In the genomic region with DNA sequence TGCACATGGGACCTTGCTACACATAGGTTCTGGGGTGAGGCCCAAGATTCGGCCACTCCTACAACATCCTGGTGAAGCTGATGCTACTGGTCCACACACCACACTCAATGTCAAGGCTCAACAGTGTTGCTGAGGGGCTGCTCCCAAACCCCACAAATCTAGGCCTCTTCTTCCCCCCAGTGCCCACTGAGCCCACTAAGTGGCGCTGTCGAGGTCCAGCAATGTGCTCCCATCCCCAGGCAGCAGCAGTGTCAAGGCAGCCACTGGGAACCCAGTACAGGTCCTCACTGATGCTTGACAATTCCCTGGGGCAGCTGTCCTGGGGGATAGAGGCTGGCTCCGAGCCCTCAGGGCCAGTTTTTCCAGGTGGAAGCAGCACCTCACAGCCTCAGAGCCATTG, we compare ENCODE assay signal across 9 cellular contexts. TPM values are rescaled to one million over a fixed set of nuclear protein-coding genes. Genes with fewer than 3 reads are reported as not detected.
DNase-seq lines count a peak whose midpoint lies in the region; ATAC-seq and TF ChIP-seq lines count a peak whose summit lies in the region.
"Had no signal": no experiment of that assay in that cellular context is flagged by ENCODE, and none has a peak within 500 bp of the region (broad histone marks: within the 10 kb centered on the region; RNA-seq: fewer than 3 reads in every experiment).

No MANE protein-coding gene starts in this region.

- peak; percentile 40 for TF ChIP-seq CTCF in AG09319 (IDR thresholded peaks at IDR 0.05; ENCODE audit: low read depth, low read length)
- peak; percentile 68 for TF ChIP-seq CTCF in GM12872 (IDR thresholded peaks at IDR 0.05; ENCODE audit: insufficient read depth, low read depth, low read length)
- peak; percentile 69 for TF ChIP-seq CTCF in PC-3 (conservative IDR thresholded peaks at IDR 0.05; ENCODE audit: low read depth, low read length)
- TF ChIP-seq CTCF in epithelial cell of proximal tubule (conservative IDR thresholded peaks at IDR 0.05; ENCODE audit: low read depth, low read length): peak; percentile 51
- no peak for TF ChIP-seq CTCF in upper lobe of right lung (IDR thresholded peaks at IDR 0.05)

- no peak for DNase-seq in AG09319 (ENCODE audit: extremely low read depth, low read depth)
- peak; percentile 45 for DNase-seq in PC-3
- DNase-seq in epithelial cell of proximal tubule (ENCODE audit: low read depth): no peak
- DNase-seq in hippocampal formation (lab: John Stamatoyannopoulos, UW): no peak
- no peak for DNase-seq in upper lobe of right lung
- DNase-seq: testis had no signal

- no peak overlapping the region for H3K4me3 ChIP-seq in PC-3 (ENCODE audit: low read length)
- no peak overlapping the region for H3K4me3 ChIP-seq in epithelial cell of proximal tubule (ENCODE audit: low read depth, low read length)
- no peak overlapping the region for H3K4me3 ChIP-seq in upper lobe of right lung
- H3K4me3 ChIP-seq: testis had no signal

- H3K36me3 ChIP-seq in PC-3 (ENCODE audit: low read depth, low read length): no peaks in the 10 kb centered on the region
- no peaks in the 10 kb centered on the region for H3K36me3 ChIP-seq in upper lobe of right lung

- no peak overlapping the region for H3K9ac ChIP-seq in PC-3 (ENCODE audit: low read length)

- no peaks in the 10 kb centered on the region for H4K20me1 ChIP-seq in PC-3 (ENCODE audit: low read length)

- H3K4me1 ChIP-seq in PC-3 (ENCODE audit: insufficient read depth, low read length) (no peaks in the 10 kb centered on the region), upper lobe of right lung (no peaks in the 10 kb centered on the region)
- H3K4me1 ChIP-seq: testis had no signal

- no peaks in the 10 kb centered on the region for H3K79me2 ChIP-seq in PC-3 (ENCODE audit: low read length)

- CTCF ChIA-PET in PC-3 (lab: Charles Lee): no interaction called here

- no peak overlapping the region for H3K4me2 ChIP-seq in PC-3 (ENCODE audit: low read length)

- BruUV-seq in PC-3 (replicated peaks; lab: Mats Ljungman, UMichigan): no TSS peak

- H3K27me3 ChIP-seq in PC-3 (ENCODE audit: low read length) (peaks cover 36% of the 10 kb centered on the region), upper lobe of right lung (peaks cover 6% of the 10 kb centered on the region)
- H3K27me3 ChIP-seq: testis had no signal

- no peak overlapping the region for H2AFZ ChIP-seq in PC-3 (ENCODE audit: low read length)

- no peaks in the 10 kb centered on the region for H3F3A ChIP-seq in PC-3 (ENCODE audit: low read length, unreplicated experiment)

- no peaks in the 10 kb centered on the region for H3K9me2 ChIP-seq in PC-3 (replicated peaks; ENCODE audit: low read length)

- H3K27ac ChIP-seq in PC-3 (ENCODE audit: low read length): no peak overlapping the region
- no peak overlapping the region for H3K27ac ChIP-seq in upper lobe of right lung
- H3K27ac ChIP-seq: testis had no signal

- intact Hi-C loops in PC-3 (cut with micrococcal nuclease): no loop called here
- intact Hi-C loops in upper lobe of right lung (cut with DNase I): no loop called here

- ATAC-seq in PC-3 (peak; percentile 59; the same call in 1 of the 2 replicates), GM19328 (IDR thresholded peaks at IDR 0.05; ENCODE audit: unreplicated experiment) (no peak), GM21390 (IDR thresholded peaks at IDR 0.05; ENCODE audit: unreplicated experiment) (no peak), upper lobe of right lung (no peak)

- H3K9me3 ChIP-seq in PC-3 (ENCODE audit: low read length): no peaks in the 10 kb centered on the region
- no peaks in the 10 kb centered on the region for H3K9me3 ChIP-seq in upper lobe of right lung
- H3K9me3 ChIP-seq: testis had no signal

- POLR2A ChIA-PET in PC-3 (lab: Charles Lee; ENCODE audit: unreplicated experiment): no interaction called here

RNA-seq across cellular contexts. Expression of a gene that starts 21.5 kb away (rescaled TPM):
- total RNA-seq in PC-3 (2014; rRNA removed): 0.06 TPM in 1 of 2 replicates, not detected in the other
- 1.3 and 1.7 TPM in 2 replicates for total RNA-seq in epithelial cell of proximal tubule
- total RNA-seq in upper lobe of right lung: 0.58 TPM
